ENCODE assay signal across 1 cellular context in genomic region chr17:75064867-75065561, GRCh38.
TF ChIP-seq lines count a peak whose summit lies in the region.

No MANE protein-coding gene starts in this region.

TF ChIP-seq in endothelial cell of umbilical vein, 7 proteins besides CTCF, POLR2A, EP300 and RAD21:
- TF ChIP-seq POLR2AphosphoS5 (IDR thresholded peaks at IDR 0.05; ENCODE audit: insufficient read depth, low read depth, low read length) (no peak), FOS (IDR thresholded peaks at IDR 0.05; ENCODE audit: borderline replicate concordance, insufficient read depth, low read length) (no peak), GATA2 (IDR thresholded peaks at IDR 0.05; ENCODE audit: insufficient read depth, insufficient read length, low read depth, low read length) (no peak), MYC (IDR thresholded peaks at IDR 0.05; ENCODE audit: low read depth, low read length) (no peak), JUN (IDR thresholded peaks at IDR 0.05; ENCODE audit: borderline replicate concordance, insufficient read depth, insufficient read length, low read depth) (no peak)
- TF ChIP-seq, protein P1, sequence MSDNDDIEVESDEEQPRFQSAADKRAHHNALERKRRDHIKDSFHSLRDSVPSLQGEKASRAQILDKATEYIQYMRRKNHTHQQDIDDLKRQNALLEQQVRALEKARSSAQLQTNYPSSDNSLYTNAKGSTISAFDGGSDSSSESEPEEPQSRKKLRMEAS (IDR thresholded peaks at IDR 0.05; ENCODE audit: insufficient read depth, insufficient read length): no peak
TF ChIP-seq in endothelial cell of umbilical vein: peak in this region for 0.
